Comparison of ENCODE assay signal across 21 cellular contexts in genomic region chrX:123348468-123348867, GRCh38.
"Had no signal": no experiment of that assay in that cellular context is flagged by ENCODE, and none has a peak within 500 bp of the region (broad histone marks: within the 10 kb centered on the region; RNA-seq: fewer than 3 reads in every experiment).

No MANE protein-coding gene starts in this region.

- H3K4me3 Mint-ChIP-seq: activated CD4-positive, alpha-beta memory T cell treated with anti-CD3 and anti-CD28 coated beads for 36 hours; activated naive CD8-positive, alpha-beta T cell treated with anti-CD3 and anti-CD28 coated beads for 36 hours; dendritic cell treated with granulocyte-macrophage colony-stimulating factor and Interleukin-4, amounts not matched to agents 40 ng/mL and 50 ng/mL, for 4 days; natural killer cell; T-helper 17 cell had no signal

- H3K9me3 Mint-ChIP-seq: activated CD4-positive, alpha-beta memory T cell treated with anti-CD3 and anti-CD28 coated beads for 36 hours; activated naive CD8-positive, alpha-beta T cell treated with anti-CD3 and anti-CD28 coated beads for 36 hours; dendritic cell treated with granulocyte-macrophage colony-stimulating factor and Interleukin-4, amounts not matched to agents 40 ng/mL and 50 ng/mL, for 4 days; natural killer cell had no signal

- H3K36me3 Mint-ChIP-seq: activated CD4-positive, alpha-beta memory T cell treated with anti-CD3 and anti-CD28 coated beads for 36 hours; activated naive CD8-positive, alpha-beta T cell treated with anti-CD3 and anti-CD28 coated beads for 36 hours; natural killer cell had no signal

- H3K27me3 Mint-ChIP-seq: activated CD4-positive, alpha-beta memory T cell treated with anti-CD3 and anti-CD28 coated beads for 36 hours; dendritic cell treated with granulocyte-macrophage colony-stimulating factor and Interleukin-4, amounts not matched to agents 40 ng/mL and 50 ng/mL, for 4 days; progenitor cell of endocrine pancreas; T-helper 17 cell had no signal

- ATAC-seq: foreskin keratinocyte, natural killer cell, T-helper 17 cell, upper lobe of right lung had no signal

- DNase-seq: activated CD4-positive, alpha-beta memory T cell treated with anti-CD3 and anti-CD28 coated beads for 36 hours; activated CD4-positive, alpha-beta T cell treated with anti-CD3 and anti-CD28 coated beads for 48 hours; activated naive CD4-positive, alpha-beta T cell treated with Interleukin-2 at 50 U/mL for 16 hours; activated naive CD8-positive, alpha-beta T cell treated with anti-CD3 and anti-CD28 coated beads for 36 hours; activated T-cell treated with anti-CD3 and anti-CD28 coated beads, Interleukin-2, amount 50 U/mL, for 48 hours; brain microvascular endothelial cell; caudate nucleus; effector CD4-positive, alpha-beta T cell; foreskin keratinocyte; kidney glomerular epithelial cell; left ventricle myocardium inferior; mammary epithelial cell; midbrain; natural killer cell; stimulated activated CD4-positive, alpha-beta T cell treated with anti-CD3 and anti-CD28 coated beads, Interleukin-2, amount 100 ng/mL, for 48 hours; stimulated activated naive CD4-positive, alpha-beta T cell treated with Interleukin-2 at 50 U/mL for 16 hours; T-helper 17 cell; upper lobe of right lung had no signal

- H3K4me3 ChIP-seq: left ventricle myocardium inferior, upper lobe of right lung had no signal

- H3K4me1 Mint-ChIP-seq: activated naive CD8-positive, alpha-beta T cell treated with anti-CD3 and anti-CD28 coated beads for 36 hours; natural killer cell; T-helper 17 cell had no signal

- H3K27ac Mint-ChIP-seq: activated CD4-positive, alpha-beta memory T cell treated with anti-CD3 and anti-CD28 coated beads for 36 hours; activated naive CD8-positive, alpha-beta T cell treated with anti-CD3 and anti-CD28 coated beads for 36 hours; dendritic cell treated with granulocyte-macrophage colony-stimulating factor and Interleukin-4, amounts not matched to agents 40 ng/mL and 50 ng/mL, for 4 days; natural killer cell; progenitor cell of endocrine pancreas; T-helper 17 cell had no signal

- FAIRE-seq: endometrium had no signal
